8 cellular contexts compared by ENCODE assay signal in the genomic region with DNA sequence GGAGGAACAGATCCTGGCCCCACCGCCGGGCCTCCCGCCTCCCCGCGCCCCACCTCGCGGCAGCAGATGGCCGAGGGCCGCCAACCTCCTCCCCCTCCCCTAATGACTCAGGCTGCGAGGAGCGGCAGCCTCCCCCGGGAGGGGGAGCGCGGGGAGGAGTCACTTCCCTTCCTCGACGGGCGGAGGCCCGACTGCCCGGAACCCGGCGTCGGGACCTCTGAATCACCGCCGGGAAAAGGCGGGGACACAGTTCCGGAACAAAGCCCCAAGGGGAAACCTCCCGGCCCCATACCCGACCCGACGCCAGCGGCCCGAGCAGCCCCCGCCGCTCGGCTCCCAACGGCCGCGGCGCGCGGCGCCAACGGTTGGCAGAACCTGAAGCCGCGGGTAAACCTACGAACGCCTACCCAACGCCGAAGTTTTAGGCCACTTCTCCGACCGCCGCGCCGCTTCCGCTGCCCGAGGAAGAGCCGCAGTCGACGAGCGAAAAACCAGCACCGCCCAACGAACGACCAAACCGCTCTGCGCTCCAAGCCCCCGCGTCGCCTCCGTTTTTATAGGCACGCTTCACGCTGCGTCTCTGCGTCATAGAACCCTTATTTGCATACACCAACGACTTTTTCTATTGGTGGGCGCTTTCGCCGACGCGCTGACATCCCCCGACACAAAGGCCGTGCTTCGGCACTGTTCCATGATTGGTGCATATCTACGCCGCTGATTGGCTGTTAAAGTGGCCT. TPM values are rescaled to one million over a fixed set of nuclear protein-coding genes. Genes with fewer than 3 reads are reported as not detected.
DNase-seq lines count a peak whose midpoint lies in the region; TF ChIP-seq lines count a peak whose summit lies in the region.

No MANE protein-coding gene starts in this region.

- H3K4me3 ChIP-seq in HFF-Myc (replicated peaks; ENCODE audit: low read depth, low read length) (peak overlapping the region; percentile 91), suprapubic skin (peak overlapping the region; percentile 90)

- TF ChIP-seq POLR2A in suprapubic skin (IDR thresholded peaks at IDR 0.05), result peak; percentile 100

- in situ Hi-C loops in SK-MEL-5 (cut with HindIII; ENCODE audit: low pct_unique_long_range_greater_than_20kb, low sequenced_read_pairs), result no loop called here

- H3K27me3 Mint-ChIP-seq in activated naive CD4-positive, alpha-beta T cell treated with anti-CD3 and anti-CD28 coated beads, Interleukin-2, amount 10 ng/mL, durations not matched to agents 7 days and 5 days, result peaks cover 9% of the 10 kb centered on the region

- DNase-seq in GM04503 (ENCODE audit: low read depth) (peak; percentile 99), HFF-Myc (ENCODE audit: extremely low read depth, low read depth) (peak; percentile 100), MV-4-11 (lab: John Stamatoyannopoulos, UW) (peak; percentile 100), SK-MEL-5 (ENCODE audit: low read depth, low spot score) (peak; percentile 100), germinal center (ENCODE audit: low spot score) (peak; percentile 98), nucleus accumbens (lab: John Stamatoyannopoulos, UW) (peak; percentile 77 to 99 (median 96)), suprapubic skin (ENCODE audit: low spot score in 2 of 2) (peak; percentile 98 to 99)
- peak; percentile 97 for DNase-seq in activated naive CD4-positive, alpha-beta T cell treated with anti-CD3 and anti-CD28 coated beads, Interleukin-2, amount 10 ng/mL, durations not matched to agents 7 days and 5 days

- TF ChIP-seq CTCF in HFF-Myc (IDR thresholded peaks at IDR 0.05; ENCODE audit: low read depth, low read length, missing control alignments) (no peak), suprapubic skin (IDR thresholded peaks at IDR 0.05) (no peak)

- H3K27ac ChIP-seq in suprapubic skin, result peak overlapping the region; percentile 97

- H3K36me3 ChIP-seq in suprapubic skin, result peaks cover 35% of the 10 kb centered on the region

- H3K9me3 Mint-ChIP-seq in activated naive CD4-positive, alpha-beta T cell treated with anti-CD3 and anti-CD28 coated beads, Interleukin-2, amount 10 ng/mL, durations not matched to agents 7 days and 5 days, result no peaks in the 10 kb centered on the region

- CTCF ChIA-PET in activated naive CD4-positive, alpha-beta T cell treated with anti-CD3 and anti-CD28 coated beads, Interleukin-2, amount 10 ng/mL, durations not matched to agents 7 days and 5 days (lab: Charles Lee), result interaction anchor here (2.0 kb wide), 1 partner anchor 50 kb away, joined by 5 read pairs; no protein-coding TSS in a partner anchor

- under 1% methylated on average over 45 of the region's 84 CpGs for WGBS in suprapubic skin

- peak; percentile 57 for TF ChIP-seq EP300 in suprapubic skin (IDR thresholded peaks at IDR 0.05)

- H3K27ac Mint-ChIP-seq in activated naive CD4-positive, alpha-beta T cell treated with anti-CD3 and anti-CD28 coated beads, Interleukin-2, amount 10 ng/mL, durations not matched to agents 7 days and 5 days, result peak overlapping the region; percentile 99

- no peaks in the 10 kb centered on the region for H3K27me3 ChIP-seq in suprapubic skin

- H3K4me3 Mint-ChIP-seq in activated naive CD4-positive, alpha-beta T cell treated with anti-CD3 and anti-CD28 coated beads, Interleukin-2, amount 10 ng/mL, durations not matched to agents 7 days and 5 days, result peak overlapping the region; percentile 94

- no peaks in the 10 kb centered on the region for H3K9me3 ChIP-seq in suprapubic skin

- H3K4me1 ChIP-seq in suprapubic skin, result peaks cover 60% of the 10 kb centered on the region

- peaks cover 41% of the 10 kb centered on the region for H3K36me3 Mint-ChIP-seq in activated naive CD4-positive, alpha-beta T cell treated with anti-CD3 and anti-CD28 coated beads, Interleukin-2, amount 10 ng/mL, durations not matched to agents 7 days and 5 days

- H3K4me1 Mint-ChIP-seq in activated naive CD4-positive, alpha-beta T cell treated with anti-CD3 and anti-CD28 coated beads, Interleukin-2, amount 10 ng/mL, durations not matched to agents 7 days and 5 days, result peaks cover 62% of the 10 kb centered on the region

RNA-seq across cellular contexts. Expression of gene UNK, which starts 5.2 kb away (rescaled TPM):
- 76.9 and 77.7 TPM in 2 replicates for total RNA-seq in SK-MEL-5 (2014; rRNA removed; shearing (Covaris generic))
- polyA plus RNA-seq in SK-MEL-5 (2015; cell fraction: cytosol; rRNA removed), result 99.8 and 112 TPM in 2 replicates
- 122 and 154 TPM in 2 replicates for polyA plus RNA-seq in SK-MEL-5 (2015; cell fraction: nucleus; rRNA removed)
- total RNA-seq in suprapubic skin, result 10 to 100 TPM; 27.8 to 68.2 (median 31.9) TPM

RNA-seq across cellular contexts. Expression of gene GALK1, which starts 14.4 kb away (rescaled TPM):
- total RNA-seq in SK-MEL-5 (2014; rRNA removed; shearing (Covaris generic)), result 52.5 and 57.2 TPM in 2 replicates
- 55.0 and 55.3 TPM in 2 replicates for polyA plus RNA-seq in SK-MEL-5 (2015; cell fraction: cytosol; rRNA removed)
- polyA plus RNA-seq in SK-MEL-5 (2015; cell fraction: nucleus; rRNA removed), result 81.0 and 130 TPM in 2 replicates
- 10 to 100 TPM; 15.2 to 34.9 (median 22.9) TPM for total RNA-seq in suprapubic skin

RNA-seq across cellular contexts. Expression of gene ITGB4, which starts 58.2 kb away (rescaled TPM):
- 0.05 TPM in 1 of 2 replicates, not detected in the other for total RNA-seq in SK-MEL-5 (2014; rRNA removed; shearing (Covaris generic))
- 0.19 and 0.24 TPM in 2 replicates for polyA plus RNA-seq in SK-MEL-5 (2015; cell fraction: cytosol; rRNA removed)
- 0.11 TPM in 1 of 2 replicates, not detected in the other for polyA plus RNA-seq in SK-MEL-5 (2015; cell fraction: nucleus; rRNA removed)
- 100 to 1,000 TPM; 382 to 583 (median 474) TPM for total RNA-seq in suprapubic skin

Comparison
In these comparisons a context has a peak if more than half of its experiments do, and no peak if none do; other contexts are left out.
1. Peak in every context shown above with its lines: DNase-seq, H3K4me3 ChIP-seq and H3K27ac ChIP-seq.
2. RNA of gene ITGB4, which starts 58.2 kb away (total RNA-seq): 382 to 583 TPM in suprapubic skin; 0.05 TPM in SK-MEL-5; every median in the first group is over 100 times any median in the second.